ENCODE assay signal across 14 cellular contexts in the genomic region with DNA sequence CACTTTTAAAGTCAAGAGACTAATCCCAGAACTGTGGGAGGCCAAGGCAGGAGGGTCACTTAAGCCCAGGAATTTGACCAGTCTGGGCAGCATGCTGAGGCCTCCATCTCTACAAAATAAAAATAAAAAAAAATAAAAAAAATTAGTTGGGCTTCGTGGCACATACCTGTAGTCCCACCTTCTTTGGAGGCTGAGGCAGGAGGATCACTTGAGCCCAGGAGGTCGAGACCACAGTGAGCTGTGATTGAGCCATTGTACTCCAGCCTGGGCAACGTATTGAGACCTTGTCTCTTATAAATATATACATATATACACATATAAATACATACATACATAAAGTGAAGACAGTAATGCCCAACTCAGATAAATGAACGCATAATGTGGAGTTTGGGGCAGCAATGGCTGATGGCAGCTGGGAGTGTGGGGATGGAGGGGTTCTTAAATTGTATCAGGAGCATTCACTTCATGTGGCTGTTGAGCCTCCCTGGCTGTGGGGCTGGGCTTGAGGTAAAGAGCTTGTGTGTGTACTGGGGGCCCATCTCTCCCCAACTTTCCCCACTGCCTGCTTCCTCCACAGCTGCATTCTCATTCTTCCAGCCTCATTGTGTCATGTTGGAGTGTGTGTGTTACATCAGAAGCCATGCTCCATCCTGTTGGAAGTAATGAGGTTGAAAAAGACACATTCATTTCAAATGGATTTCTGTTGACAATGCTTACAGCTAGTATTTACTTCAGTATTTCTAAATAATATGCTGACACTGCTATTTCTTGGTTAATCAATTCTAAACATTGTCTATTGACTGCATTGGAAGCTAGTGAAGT.
A peak's percentile ranks its signal among the peaks of the same experiment; 100 is the strongest.
DNase-seq lines count a peak whose midpoint lies in the region; ATAC-seq, FAIRE-seq and TF ChIP-seq lines count a peak whose summit lies in the region.
"Had no signal": no experiment of that assay in that cellular context is flagged by ENCODE, and none has a peak within 500 bp of the region (broad histone marks: within the 10 kb centered on the region; RNA-seq: fewer than 3 reads in every experiment).

No MANE protein-coding gene starts in this region.

- peaks cover 0 to 28% of the 10 kb centered on the region in 2 experiments; a peak in 4 of 5 replicates for H3K27me3 ChIP-seq in K562 (ENCODE audit: control insufficient read depth in 2 of 2, insufficient read depth in 2 of 2, low read length in 2 of 2)
- H3K27me3 ChIP-seq in lung (ENCODE audit: control insufficient read depth, insufficient read depth), result no peaks in the 10 kb centered on the region
- H3K27me3 ChIP-seq in suprapubic skin, result no peaks in the 10 kb centered on the region
- H3K27me3 ChIP-seq: BLaER1 treated with 17β-estradiol and CSF1 and Interleukin-3, amounts not matched to agents 10 nM and 100 nM had no signal

- in situ Hi-C loops in K562 (cut with MboI), result no loop called here

- no peak overlapping the region for H3K4me3 ChIP-seq in K562
- no peak overlapping the region for H3K4me3 ChIP-seq in lung
- H3K4me3 ChIP-seq in suprapubic skin, result no peak overlapping the region
- H3K4me3 ChIP-seq: BLaER1 treated with 17β-estradiol and CSF1 and Interleukin-3, amounts not matched to agents 10 nM and 100 nM had no signal

- FAIRE-seq in K562 (lab: Jason Lieb, UNC), result no peak

- TF ChIP-seq EP300 in K562 (IDR thresholded peaks at IDR 0.05; ENCODE audit: low read length), result no peak
- TF ChIP-seq EP300 in suprapubic skin (IDR thresholded peaks at IDR 0.05), result no peak

- whole genome bisulfite sequencing in K562 (ENCODE audit: insufficient coverage, low coverage, missing lambda C conversion rate), result 0% methylated on average over 4 of the region's 4 CpGs
- WGBS in lung, 2 donors, result 93% methylated on average over 4 of the region's 4 CpGs
- WGBS in suprapubic skin, result 87% methylated on average over 4 of the region's 4 CpGs

- no peak overlapping the region for H2AFZ ChIP-seq in K562 (ENCODE audit: low read depth, low read length)

- no peaks in the 10 kb centered on the region for H3K79me2 ChIP-seq in K562 (ENCODE audit: control insufficient read depth, insufficient read depth, low read length)

- peaks cover 3% of the 10 kb centered on the region for H3K9me1 ChIP-seq in K562 (ENCODE audit: control insufficient read depth, insufficient read depth, low read length)

- no peak for TF ChIP-seq CTCF in K562 (IDR thresholded peaks at IDR 0.05 in 2 of 3, conservative IDR thresholded peaks at IDR 0.05 in 1 of 3; ENCODE audit: insufficient read depth in 2 of 3, low read depth in 1 of 3, low read length in 3 of 3)
- no peak for TF ChIP-seq CTCF in lung (IDR thresholded peaks at IDR 0.05; ENCODE audit: control extremely low read depth, extremely low read depth)
- no peak for TF ChIP-seq CTCF in suprapubic skin (IDR thresholded peaks at IDR 0.05)

- no peaks in the 10 kb centered on the region; the same call in 1 of the 2 replicates for H4K20me1 ChIP-seq in K562 (replicated peaks; ENCODE audit: control insufficient read depth, insufficient read depth, low read length)
- H4K20me1 ChIP-seq: BLaER1 treated with 17β-estradiol and CSF1 and Interleukin-3, amounts not matched to agents 10 nM and 100 nM had no signal

- peak; percentile 37 for DNase-seq in activated CD8-positive, alpha-beta memory T cell treated with anti-CD3 and anti-CD28 coated beads for 24 hours
- no peak for DNase-seq in activated CD8-positive, alpha-beta memory T cell treated with anti-CD3 and anti-CD28 coated beads, Interleukin-2, amount 50 U/mL, for 4 hours
- DNase-seq in K562 (ENCODE audit: extremely low read depth in 1 of 4, low spot score in 3 of 4), result no peak
- peak; percentile 20 for DNase-seq in lung (ENCODE audit: low spot score)
- peak; percentile 15 to 24 for DNase-seq in suprapubic skin (ENCODE audit: low spot score in 2 of 2)
- no peak for DNase-seq in cerebellum (ENCODE audit: low spot score)
- no peak for DNase-seq in cerebellar nuclear complex (lab: John Stamatoyannopoulos, UW)
- DNase-seq in caudate nucleus (lab: John Stamatoyannopoulos, UW), result no peak
- DNase-seq: DMS153, HCEC 1CT, NCI-H187 treated with DMSO at 0.1 percent for 48 hours, NCI-H446 treated with DMSO at 0.1 percent for 48 hours, NCI-H748 treated with DMSO at 0.1 percent for 48 hours had no signal

- CTCF ChIA-PET in K562 (lab: Yijun Ruan, JAX; ENCODE audit: low intra/inter-chr PET ratio), result no interaction called here

- H3K36me3 ChIP-seq in K562 (ENCODE audit: control insufficient read depth, insufficient read depth, low read length), result no peaks in the 10 kb centered on the region
- no peaks in the 10 kb centered on the region for H3K36me3 ChIP-seq in lung (ENCODE audit: control insufficient read depth in 2 of 2, insufficient read depth in 2 of 2, low read length in 2 of 2)
- no peaks in the 10 kb centered on the region for H3K36me3 ChIP-seq in suprapubic skin
- H3K36me3 ChIP-seq: BLaER1 treated with 17β-estradiol and CSF1 and Interleukin-3, amounts not matched to agents 10 nM and 100 nM had no signal

- no peak overlapping the region for H3K27ac ChIP-seq in K562 (ENCODE audit: extremely low read depth, low read depth, low read length)
- H3K27ac ChIP-seq in lung (ENCODE audit: low read depth in 1 of 2, low read length in 1 of 2), result no peak overlapping the region
- H3K27ac ChIP-seq in suprapubic skin, result no peak overlapping the region
- no peak overlapping the region for H3K27ac ChIP-seq in caudate nucleus (ENCODE audit: low read depth, low read length)
- H3K27ac ChIP-seq: BLaER1 treated with 17β-estradiol and CSF1 and Interleukin-3, amounts not matched to agents 10 nM and 100 nM had no signal

- no peak overlapping the region for H3K4me2 ChIP-seq in K562 (ENCODE audit: insufficient read depth, low read length)

- POLR2A ChIA-PET in K562 (lab: Yijun Ruan, JAX), result interaction anchor here (1.1 kb wide), 1 partner anchor 14 kb away, joined by 3 read pairs; no protein-coding TSS in a partner anchor

- intact Hi-C loops in K562 (cut with micrococcal nuclease), result loop anchor here (10.0 kb wide), 1 partner anchor 240 kb away; no protein-coding TSS in a partner anchor

- ATAC-seq in K562 (no peak), lung (ENCODE audit: insufficient read depth, low FRiP score) (no peak)

- BruUV-seq in K562 (replicated peaks; lab: Mats Ljungman, UMichigan), result no TSS peak

- TF ChIP-seq RAD21 in K562 (CRISPR knock-in tag; conservative IDR thresholded peaks at IDR 0.05 in 1 of 2, IDR thresholded peaks at IDR 0.05 in 1 of 2), result no peak

- H3K4me1 ChIP-seq in K562 (replicated peaks in 1 of 2; ENCODE audit: control insufficient read depth in 2 of 2, insufficient read depth in 2 of 2, low read length in 2 of 2), result no peaks in the 10 kb centered on the region; a peak in 1 of 5 replicates
- peaks cover 0 to 1% of the 10 kb centered on the region in 2 donors for H3K4me1 ChIP-seq in lung (ENCODE audit: control insufficient read depth in 2 of 2, insufficient read depth in 2 of 2, low read length in 2 of 2)
- no peaks in the 10 kb centered on the region for H3K4me1 ChIP-seq in suprapubic skin

- H3K9ac ChIP-seq in K562 (ENCODE audit: insufficient read depth in 1 of 2, low read depth in 2 of 2, low read length in 2 of 2), result no peak overlapping the region
- H3K9ac ChIP-seq: BLaER1 treated with 17β-estradiol and CSF1 and Interleukin-3, amounts not matched to agents 10 nM and 100 nM had no signal

- TF ChIP-seq POLR2A in K562 (conservative IDR thresholded peaks at IDR 0.05) (no peak), suprapubic skin (IDR thresholded peaks at IDR 0.05) (no peak)

- H3K9me3 ChIP-seq in K562 (replicated peaks; ENCODE audit: control insufficient read depth, insufficient read depth, low read depth, low read length) (no peaks in the 10 kb centered on the region; the same call in 1 of the 2 replicates), lung (ENCODE audit: control insufficient read depth in 2 of 2, insufficient read depth in 1 of 2, low read length in 1 of 2) (no peaks in the 10 kb centered on the region), suprapubic skin (no peaks in the 10 kb centered on the region)

TF ChIP-seq in K562, 482 proteins besides CTCF, POLR2A, EP300 and RAD21:
- TF ChIP-seq DIDO1 (tag; IDR thresholded peaks at IDR 0.05; ENCODE audit: low read depth) (no peak), ZNF316 (IDR thresholded peaks at IDR 0.05) (peak; percentile 94), MAFF (IDR thresholded peaks at IDR 0.05; ENCODE audit: low read length) (peak; percentile 95), C11orf30 (IDR thresholded peaks at IDR 0.05; ENCODE audit: low read depth) (peak; percentile 84), U2AF1 (optimal IDR thresholded peaks at IDR 0.05; ENCODE audit: low read depth, low read length) (no peak), MAFK (IDR thresholded peaks at IDR 0.05; ENCODE audit: low read length) (peak; percentile 96), MAFG (tag; conservative IDR thresholded peaks at IDR 0.05) (peak; percentile 87)

Comparison
In these comparisons a context has a peak if more than half of its experiments do, and no peak if none do; other contexts are left out.
1. DNase-seq: peak in activated CD8-positive, alpha-beta memory T cell treated with anti-CD3 and anti-CD28 coated beads for 24 hours (single experiment), lung (single experiment) and suprapubic skin (2 of 2); none in activated CD8-positive, alpha-beta memory T cell treated with anti-CD3 and anti-CD28 coated beads, Interleukin-2, amount 50 U/mL, for 4 hours (single experiment), K562 (0 of 4), cerebellum (single experiment), cerebellar nuclear complex (0 of 2) and caudate nucleus (0 of 61).